ENCODE assay signal across 11 cellular contexts in the genomic region with DNA sequence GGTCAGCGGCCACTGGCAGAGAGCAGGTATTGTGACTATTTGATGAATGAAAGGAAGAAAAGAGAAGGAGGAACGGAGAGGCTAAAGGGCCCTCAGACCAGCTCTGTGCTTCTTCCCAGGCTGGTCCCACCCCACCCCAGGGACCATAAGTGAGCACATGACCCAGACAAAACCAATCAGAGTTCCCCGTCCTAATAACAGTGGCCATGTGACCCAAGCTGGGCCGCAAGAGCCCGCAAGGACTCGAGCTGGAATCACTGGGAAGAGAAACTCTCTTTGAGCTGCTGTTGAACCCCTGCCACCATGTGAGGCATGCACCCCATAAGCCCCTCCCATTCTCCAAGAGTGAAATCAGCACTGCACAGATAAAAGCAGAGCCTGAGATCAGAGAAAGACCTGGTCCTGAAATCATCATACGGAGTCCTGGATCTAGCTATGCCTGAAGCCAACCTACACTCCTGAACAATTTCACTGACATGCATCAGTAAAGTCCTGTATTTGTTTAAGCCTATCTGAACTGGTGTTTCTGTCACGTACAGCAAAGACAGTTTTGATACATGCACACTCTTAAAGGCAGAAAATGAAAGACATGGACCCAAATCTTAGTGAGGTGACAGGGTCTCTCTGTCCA.
DNase-seq lines count a peak whose midpoint lies in the region; ATAC-seq, FAIRE-seq and TF ChIP-seq lines count a peak whose summit lies in the region.
"Had no signal": no experiment of that assay in that cellular context is flagged by ENCODE, and none has a peak within 500 bp of the region (broad histone marks: within the 10 kb centered on the region; RNA-seq: fewer than 3 reads in every experiment).

No MANE protein-coding gene starts in this region.

- H3K36me3 Mint-ChIP-seq in naive thymus-derived CD8-positive, alpha-beta T cell = peaks cover 5 to 43% (median 17%) of the 10 kb centered on the region in 3 donors

- no peaks in the 10 kb centered on the region for H3K27me3 Mint-ChIP-seq in naive thymus-derived CD8-positive, alpha-beta T cell

- no peak for TF ChIP-seq RAD21 in GM12878 (IDR thresholded peaks at IDR 0.05; ENCODE audit: insufficient read depth, low read depth, low read length)

- peak overlapping the region; percentile 81 to 94 (median 90) for H3K4me2 ChIP-seq in BLaER1 treated with 17β-estradiol and CSF1 and Interleukin-3, amounts not matched to agents 10 nM and 100 nM
- peak overlapping the region; percentile 78 for H3K4me2 ChIP-seq in GM12878 (ENCODE audit: control insufficient read depth, insufficient read depth)

- H3K9me3 Mint-ChIP-seq in naive thymus-derived CD8-positive, alpha-beta T cell = no peaks in the 10 kb centered on the region

- no peak overlapping the region for H2AFZ ChIP-seq in GM12878 (ENCODE audit: control insufficient read depth, low read depth, low read length)

- H3K27ac Mint-ChIP-seq in naive thymus-derived CD8-positive, alpha-beta T cell = peak overlapping the region; percentile 68 to 91 (median 84)

- SMC1A ChIA-PET in GM12878 (lab: Charles Lee; ENCODE audit: uncharacterized antibody, unreplicated experiment) = interaction anchor here (0.7 to 9.0 kb wide), 18 partner anchors 9 to 169 kb away, joined by 3 to 141 read pairs (median 4); a partner anchor contains a TSS

- peaks cover 0 to 86% (median 0%) of the 10 kb centered on the region in 11 experiments; a peak in 11 of 22 replicates for H3K36me3 ChIP-seq in BLaER1 treated with 17β-estradiol and CSF1 and Interleukin-3, amounts not matched to agents 10 nM and 100 nM
- peaks cover 30 to 37% of the 10 kb centered on the region in 2 experiments for H3K36me3 ChIP-seq in GM12878 (ENCODE audit: control insufficient read depth in 2 of 2, insufficient read depth in 2 of 2, low read length in 1 of 2)

- POLR2A ChIA-PET in GM12878 (lab: Charles Lee) = interaction anchor here (0.7 to 3.1 kb wide), 4 partner anchors 15 to 167 kb away, joined by 3 to 28 read pairs (median 4); no protein-coding TSS in a partner anchor
- POLR2A ChIA-PET in naive thymus-derived CD8-positive, alpha-beta T cell (lab: Charles Lee) = interaction anchor here (0.7 to 3.1 kb wide), 6 partner anchors 13 to 90 kb away, joined by 3 to 15 read pairs (median 4); a partner anchor contains a TSS

- intact Hi-C loops in GM12878 (cut with micrococcal nuclease; ENCODE audit: unreplicated experiment) = loop anchor here (1.0 to 2.0 kb wide), 4 partner anchors 19 to 167 kb away; no protein-coding TSS in a partner anchor

- RAD21 ChIA-PET in GM12878 (lab: Charles Lee; ENCODE audit: unreplicated experiment) = interaction anchor here (1.2 to 4.9 kb wide), 10 partner anchors 10 to 168 kb away, joined by 3 to 42 read pairs (median 11); a partner anchor contains a TSS

- TF ChIP-seq CTCF in GM12878 (IDR thresholded peaks at IDR 0.05 in 2 of 3, conservative IDR thresholded peaks at IDR 0.05 in 1 of 3; ENCODE audit: control insufficient read depth in 2 of 3, extremely low read depth in 1 of 3, insufficient read depth in 1 of 3, low read depth in 3 of 3, low read length in 3 of 3) = no peak

- peaks cover 65 to 100% (median 99%) of the 10 kb centered on the region in 10 experiments for H3K4me1 ChIP-seq in BLaER1 treated with 17β-estradiol and CSF1 and Interleukin-3, amounts not matched to agents 10 nM and 100 nM
- H3K4me1 ChIP-seq in GM12878 (ENCODE audit: control insufficient read depth, insufficient read depth, low read length) = peaks cover 54% of the 10 kb centered on the region

- H3K27me3 ChIP-seq in BLaER1 treated with 17β-estradiol and CSF1 and Interleukin-3, amounts not matched to agents 10 nM and 100 nM = no peaks in the 10 kb centered on the region
- no peaks in the 10 kb centered on the region for H3K27me3 ChIP-seq in GM12878 (replicated peaks in 1 of 2; ENCODE audit: control insufficient read depth in 2 of 2, insufficient read depth in 2 of 2, low read length in 1 of 2)

- DNase-seq in HTR-8/SVneo (ENCODE audit: insufficient read length, low spot score) (no peak), GM12878 (ENCODE audit: low read depth, low spot score) (no peak), kidney tubule cell (ENCODE audit: low spot score) (no peak)
- DNase-seq in naive thymus-derived CD8-positive, alpha-beta T cell = no peak
- DNase-seq in stimulated activated CD4-positive, alpha-beta T cell treated with anti-CD3 and anti-CD28 coated beads, Interleukin-15, amount 100 ng/mL, for 24 hours = no peak
- DNase-seq: activated CD4-positive, alpha-beta T cell treated with anti-CD3 and anti-CD28 coated beads for 1 hour; NCI-H1694 treated with DMSO at 0.1 percent for 48 hours; stimulated activated CD4-positive, alpha-beta T cell treated with anti-CD3 and anti-CD28 coated beads, Interleukin-4, amount 100 ng/mL, for 4 hours had no signal

- peak; percentile 69 for FAIRE-seq in HTR-8/SVneo (lab: Jason Lieb, UNC)
- FAIRE-seq in GM12878 (lab: Jason Lieb, UNC) = no peak

- 88% methylated on average over 8 of the region's 8 CpGs for WGBS in GM12878 (ENCODE audit: insufficient coverage, insufficient replicate concordance, low lambda C conversion rate, missing lambda C conversion rate)

- ATAC-seq in GM12878 (no peak), GM21786 (IDR thresholded peaks at IDR 0.05; ENCODE audit: unreplicated experiment) (no peak), GM21723 (IDR thresholded peaks at IDR 0.05; ENCODE audit: unreplicated experiment) (no peak)
- no peak for ATAC-seq in naive thymus-derived CD8-positive, alpha-beta T cell

- peaks cover 0 to 100% (median 0%) of the 10 kb centered on the region in 11 experiments; a peak in 6 of 22 replicates for H4K20me1 ChIP-seq in BLaER1 treated with 17β-estradiol and CSF1 and Interleukin-3, amounts not matched to agents 10 nM and 100 nM
- H4K20me1 ChIP-seq in GM12878 (ENCODE audit: control insufficient read depth, insufficient read depth) = no peaks in the 10 kb centered on the region

- BruUV-seq in GM12878 (replicated peaks; lab: Mats Ljungman, UMichigan) = no TSS peak

- H3K27ac ChIP-seq in BLaER1 treated with 17β-estradiol and CSF1 and Interleukin-3, amounts not matched to agents 10 nM and 100 nM = peak overlapping the region in 10 of 11 experiments; percentile 11 to 94 (median 86); a peak in 18 of 22 replicates
- peak overlapping the region; percentile 95 for H3K27ac ChIP-seq in GM12878 (ENCODE audit: control insufficient read depth, insufficient read depth)

- in situ Hi-C loops in GM12878 (cut with MboI) = no loop called here

- peaks cover 46 to 74% (median 72%) of the 10 kb centered on the region in 4 donors for H3K4me1 Mint-ChIP-seq in naive thymus-derived CD8-positive, alpha-beta T cell

- H3K79me2 ChIP-seq in GM12878 (ENCODE audit: control insufficient read depth, insufficient read depth, low read length) = peaks cover 26% of the 10 kb centered on the region

- H3K4me3 Mint-ChIP-seq in naive thymus-derived CD8-positive, alpha-beta T cell = peak overlapping the region in 8 of 10 donors; percentile 7 to 63 (median 40)

- TF ChIP-seq EP300 in GM12878 (IDR thresholded peaks at IDR 0.05; ENCODE audit: borderline replicate concordance in 1 of 2, control insufficient read depth in 1 of 2, low read depth in 2 of 2, low read length in 2 of 2) = no peak

- peak overlapping the region in 3 of 10 experiments; percentile 3 to 19 (median 6); a peak in 2 of 20 replicates for H3K4me3 ChIP-seq in BLaER1 treated with 17β-estradiol and CSF1 and Interleukin-3, amounts not matched to agents 10 nM and 100 nM
- H3K4me3 ChIP-seq in GM12878 = no peak overlapping the region

- peak overlapping the region in 9 of 11 experiments; percentile 42 to 81 (median 67); a peak in 16 of 22 replicates for H3K9ac ChIP-seq in BLaER1 treated with 17β-estradiol and CSF1 and Interleukin-3, amounts not matched to agents 10 nM and 100 nM
- H3K9ac ChIP-seq in GM12878 (ENCODE audit: control insufficient read depth, insufficient read depth, low read length) = peak overlapping the region; percentile 50; the same call in 1 of the 2 replicates

- TF ChIP-seq POLR2A in GM12878 (IDR thresholded peaks at IDR 0.05; ENCODE audit: low read depth, low read length) = no peak

- CTCF ChIA-PET in GM12878 (lab: Yijun Ruan, JAX) = interaction anchor here (0.8 to 1.9 kb wide), 6 partner anchors 11 to 95 kb away, joined by 3 to 13 read pairs (median 4); no protein-coding TSS in a partner anchor

- H3K9me3 ChIP-seq in BLaER1 treated with 17β-estradiol and CSF1 and Interleukin-3, amounts not matched to agents 10 nM and 100 nM (replicated peaks in 1 of 11) = peaks cover 0 to 17% (median 5%) of the 10 kb centered on the region in 11 experiments; a peak in 9 of 22 replicates
- no peaks in the 10 kb centered on the region for H3K9me3 ChIP-seq in GM12878 (replicated peaks; ENCODE audit: control insufficient read depth, insufficient read depth, low read length)

TF ChIP-seq in GM12878, 131 proteins besides CTCF, POLR2A, EP300 and RAD21:
- no peak for TF ChIP-seq NFYA (IDR thresholded peaks at IDR 0.05; ENCODE audit: borderline replicate concordance, low read depth, low read length)
- TF ChIP-seq, protein P1, sequence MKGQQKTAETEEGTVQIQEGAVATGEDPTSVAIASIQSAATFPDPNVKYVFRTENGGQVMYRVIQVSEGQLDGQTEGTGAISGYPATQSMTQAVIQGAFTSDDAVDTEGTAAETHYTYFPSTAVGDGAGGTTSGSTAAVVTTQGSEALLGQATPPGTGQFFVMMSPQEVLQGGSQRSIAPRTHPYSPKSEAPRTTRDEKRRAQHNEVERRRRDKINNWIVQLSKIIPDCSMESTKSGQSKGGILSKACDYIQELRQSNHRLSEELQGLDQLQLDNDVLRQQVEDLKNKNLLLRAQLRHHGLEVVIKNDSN (IDR thresholded peaks at IDR 0.05; ENCODE audit: borderline replicate concordance, extremely low read length, insufficient read depth, low read depth, low read length) = peak; percentile 36
TF ChIP-seq in GM12878: peak in this region for 1.
